In the genomic region with DNA sequence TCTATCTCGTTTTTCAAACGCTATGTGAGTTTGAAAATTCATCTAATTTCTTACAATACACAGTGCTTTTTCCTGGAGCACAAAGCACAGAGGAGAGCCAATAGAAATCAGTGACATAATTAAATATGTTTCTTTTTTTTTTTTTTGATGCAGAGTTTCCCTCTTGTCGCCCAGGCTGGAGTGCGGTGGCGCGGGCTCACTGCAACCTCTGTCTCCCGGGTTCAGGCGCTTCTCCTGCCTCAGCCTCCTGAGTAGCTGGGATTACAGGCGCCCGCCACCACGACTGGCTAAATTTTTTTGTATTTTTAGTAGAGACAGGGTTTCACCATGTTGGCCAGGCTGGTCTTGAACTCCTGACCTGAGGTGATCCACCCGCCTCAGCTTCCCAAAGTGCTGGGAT, we compare ENCODE assay signal across 14 cellular contexts. TPM values are rescaled to one million over a fixed set of nuclear protein-coding genes. Genes with fewer than 3 reads are reported as not detected.
"Had no signal": no experiment of that assay in that cellular context is flagged by ENCODE, and none has a peak within 500 bp of the region (broad histone marks: within the 10 kb centered on the region; RNA-seq: fewer than 3 reads in every experiment).

No MANE protein-coding gene starts in this region.

RNA-seq across cellular contexts. Expression of a gene that starts 32.4 kb away (rescaled TPM):
- total RNA-seq: activated CD4-positive, alpha-beta T cell treated with anti-CD3 and anti-CD28 coated beads for 36 hours; activated CD4-positive, alpha-beta T cell treated with anti-CD3 and anti-CD28 coated beads, Interleukin-2, amount 10 ng/mL, durations not matched to agents 7 days and 5 days; activated CD8-positive, alpha-beta T cell treated with anti-CD3 and anti-CD28 coated beads, Interleukin-2, amount 10 ng/mL, durations not matched to agents 7 days and 5 days; activated naive CD4-positive, alpha-beta T cell treated with anti-CD3 and anti-CD28 coated beads for 36 hours; activated naive CD8-positive, alpha-beta T cell treated with anti-CD3 and anti-CD28 coated beads, Interleukin-2, amount 10 ng/mL, durations not matched to agents 7 days and 5 days; activated T-cell treated with anti-CD3 and anti-CD28 coated beads, Interleukin-2, amount 50 U/mL, for 4 hours; activated T-helper 1 cell treated with anti-CD3 and anti-CD28 coated beads, Interleukin-12 subunit alpha, Interleukin-12 subunit beta, Interleukin-2, Interleukin-4 antibody, amounts not matched to agents 30 ng/mL and 10 ng/mL and 1 ng/mL, durations not matched to agents 14 hours and 24 hours and 36 hours; ascending aorta; breast epithelium; cardiac septum; MCF 10A; Right ventricle myocardium superior; T-helper 1 cell treated with Interleukin-12 subunit alpha and Interleukin-12 subunit beta and Interleukin-4 antibody, amounts not matched to agents 30 ng/mL and 1 ng/mL, for 36 hours had no signal
- polyA plus RNA-seq: adipose tissue had no signal
